ENCODE assay signal across 8 cellular contexts in the genomic region with DNA sequence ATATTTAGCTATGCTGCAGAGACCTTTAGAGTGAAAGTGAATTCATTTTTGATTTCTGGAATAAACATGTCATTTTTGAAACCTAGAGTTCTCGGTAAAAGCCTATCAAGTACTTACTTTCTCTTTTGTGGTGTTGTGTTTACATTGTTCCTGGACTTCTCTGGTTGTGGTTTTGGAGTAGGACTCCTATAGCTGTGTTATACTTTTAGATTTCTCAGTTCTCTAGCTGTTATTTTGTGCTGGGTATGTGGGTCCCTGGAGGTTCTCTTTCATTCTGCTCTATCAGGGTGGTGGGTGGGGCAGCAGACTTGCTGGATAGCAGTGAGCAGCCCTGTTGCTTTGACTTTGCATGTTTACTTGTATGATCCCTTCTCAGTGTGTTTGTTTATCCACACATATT. TPM values are rescaled to one million over a fixed set of nuclear protein-coding genes. Genes with fewer than 3 reads are reported as not detected.
DNase-seq lines count a peak whose midpoint lies in the region; ATAC-seq and TF ChIP-seq lines count a peak whose summit lies in the region.

No MANE protein-coding gene starts in this region.

- H3K9me3 Mint-ChIP-seq in stimulated activated effector memory CD8-positive, alpha-beta T cell treated with anti-CD3 and anti-CD28 coated beads, Interleukin-12 subunit alpha, Interleukin-12 subunit beta, amount 100 ng/mL, for 72 hours = no peaks in the 10 kb centered on the region

- peak overlapping the region; percentile 20 for H3K27ac Mint-ChIP-seq in stimulated activated effector memory CD8-positive, alpha-beta T cell treated with anti-CD3 and anti-CD28 coated beads, Interleukin-12 subunit alpha, Interleukin-12 subunit beta, amount 100 ng/mL, for 72 hours

- in situ Hi-C loops in GM13977 (cut with MboI; ENCODE audit: low pct_unique_long_range_greater_than_20kb, low sequenced_read_pairs, unreplicated experiment) = no loop called here

- no peak for TF ChIP-seq CTCF in GM13977 (IDR thresholded peaks at IDR 0.05; ENCODE audit: extremely low read depth, insufficient read depth, missing control alignments)

- ATAC-seq in GM21526 (IDR thresholded peaks at IDR 0.05; ENCODE audit: low FRiP score, unreplicated experiment) = peak; percentile 84
- peak; percentile 68 for ATAC-seq in stimulated activated effector memory CD8-positive, alpha-beta T cell treated with anti-CD3 and anti-CD28 coated beads, Interleukin-12 subunit alpha, Interleukin-12 subunit beta, amount 100 ng/mL, for 72 hours

- peak overlapping the region; percentile 43 for H3K4me3 Mint-ChIP-seq in stimulated activated effector memory CD8-positive, alpha-beta T cell treated with anti-CD3 and anti-CD28 coated beads, Interleukin-12 subunit alpha, Interleukin-12 subunit beta, amount 100 ng/mL, for 72 hours

- H3K4me1 Mint-ChIP-seq in stimulated activated effector memory CD8-positive, alpha-beta T cell treated with anti-CD3 and anti-CD28 coated beads, Interleukin-12 subunit alpha, Interleukin-12 subunit beta, amount 100 ng/mL, for 72 hours = peaks cover 8% of the 10 kb centered on the region

- intact Hi-C loops in posterior cingulate gyrus (cut with DNase I) = no loop called here

- peaks cover 56% of the 10 kb centered on the region for H3K36me3 Mint-ChIP-seq in stimulated activated effector memory CD8-positive, alpha-beta T cell treated with anti-CD3 and anti-CD28 coated beads, Interleukin-12 subunit alpha, Interleukin-12 subunit beta, amount 100 ng/mL, for 72 hours

- DNase-seq in GM13977 (ENCODE audit: low spot score) (peak; percentile 28), LHCN-M2 (ENCODE audit: low read depth) (peak; percentile 8), dermis blood vessel endothelial cell (peak; percentile 24), NCI-H345 (lab: John Stamatoyannopoulos, UW) (no peak), posterior cingulate gyrus (no peak)
- DNase-seq in stimulated activated effector memory CD8-positive, alpha-beta T cell treated with anti-CD3 and anti-CD28 coated beads, Interleukin-12 subunit alpha, Interleukin-12 subunit beta, amount 100 ng/mL, for 72 hours (ENCODE audit: low spot score in 2 of 2) = no peak
- DNase-seq in stimulated activated CD8-positive, alpha-beta memory T cell treated with anti-CD3 and anti-CD28 coated beads, Interleukin-4, amount 100 ng/mL, for 48 hours = no peak

RNA-seq across cellular contexts. Expression of gene MSMO1, which starts 25.6 kb away (rescaled TPM):
- total RNA-seq in LHCN-M2 (2014; rRNA removed) (70.5 and 74.1 TPM in 2 replicates), dermis blood vessel endothelial cell (127 and 144 TPM in 2 replicates)
- 41.3 TPM for polyA plus RNA-seq in LHCN-M2 (2012)

Comparison
In these comparisons a context has a peak if more than half of its experiments do, and no peak if none do; other contexts are left out.
1. DNase-seq: peak in GM13977 (single experiment), LHCN-M2 (single experiment) and dermis blood vessel endothelial cell (single experiment); none in stimulated activated effector memory CD8-positive, alpha-beta T cell treated with anti-CD3 and anti-CD28 coated beads, Interleukin-12 subunit alpha, Interleukin-12 subunit beta, amount 100 ng/mL, for 72 hours (0 of 2), NCI-H345 (single experiment), stimulated activated CD8-positive, alpha-beta memory T cell treated with anti-CD3 and anti-CD28 coated beads, Interleukin-4, amount 100 ng/mL, for 48 hours (single experiment) and posterior cingulate gyrus (0 of 10).